ENCODE assay signal across 7 cellular contexts in genomic region chr6:75570671-75571070, GRCh38. TPM values are rescaled to one million over a fixed set of nuclear protein-coding genes. Genes with fewer than 3 reads are reported as not detected.
DNase-seq lines count a peak whose midpoint lies in the region; TF ChIP-seq lines count a peak whose summit lies in the region.
"Not testable (repeated sequence)": the region's sequence is repeated elsewhere in the genome, so short reads cannot be mapped to it uniquely, and the experiment has no call there.

No MANE protein-coding gene starts in this region.

- H3F3A ChIP-seq in smooth muscle cell (ENCODE audit: low read depth), result not testable (repeated sequence)

- H3K4me2 ChIP-seq in fibroblast of lung (ENCODE audit: extremely low read depth, insufficient read depth, low read length); smooth muscle cell: not testable (repeated sequence)

- not testable (repeated sequence) for H3K9ac ChIP-seq in fibroblast of lung (ENCODE audit: insufficient read depth, low read length); smooth muscle cell (ENCODE audit: low read depth)

- peaks cover 11% of the 10 kb centered on the region for H3K36me3 Mint-ChIP-seq in chondrocyte (ENCODE audit: low read depth)

- not testable (repeated sequence) for H3K4me1 Mint-ChIP-seq in chondrocyte (ENCODE audit: low read depth)

- peaks cover 21% of the 10 kb centered on the region for H3K9me3 Mint-ChIP-seq in chondrocyte (ENCODE audit: low read depth)

- not testable (repeated sequence) for H3K27me3 Mint-ChIP-seq in chondrocyte (ENCODE audit: low read depth)

- H2AFZ ChIP-seq in fibroblast of lung (ENCODE audit: low read length); smooth muscle cell (ENCODE audit: low read depth): not testable (repeated sequence)

- peak overlapping the region; percentile 10 for H3K27ac Mint-ChIP-seq in chondrocyte (ENCODE audit: unreplicated experiment)

- H3K27ac ChIP-seq in ascending aorta (peak overlapping the region; percentile 44 to 70), smooth muscle cell (ENCODE audit: low read depth) (peak overlapping the region; percentile 2)
- not testable (repeated sequence) for H3K27ac ChIP-seq in fibroblast of lung (ENCODE audit: insufficient read depth, low read length)

- WGBS in smooth muscle cell (ENCODE audit: low lambda C conversion rate), result 64% methylated on average over 6 of the region's 6 CpGs

- not testable (repeated sequence) for H3K4me3 Mint-ChIP-seq in chondrocyte (ENCODE audit: unreplicated experiment)

- not testable (repeated sequence) for TF ChIP-seq CTCF in ascending aorta (IDR thresholded peaks at IDR 0.05); chondrocyte (IDR thresholded peaks at IDR 0.05); fibroblast of lung (conservative IDR thresholded peaks at IDR 0.05 in 1 of 2, IDR thresholded peaks at IDR 0.05 in 1 of 2; ENCODE audit: low read depth in 1 of 2, low read length in 2 of 2); smooth muscle cell (IDR thresholded peaks at IDR 0.05; ENCODE audit: borderline replicate concordance, insufficient read depth, poor library complexity, severe bottlenecking)

- H3K36me3 ChIP-seq in ascending aorta; fibroblast of lung (ENCODE audit: control insufficient read depth, insufficient read depth, low read length); smooth muscle cell (ENCODE audit: low read depth): not testable (repeated sequence)

- DNase-seq in EL (peak; percentile 31), LHCN-M2 (ENCODE audit: low read depth) (peak; percentile 6), fibroblast of lung (ENCODE audit: low read depth in 2 of 2) (peak; percentile 23 to 59), glomerular visceral epithelial cell (ENCODE audit: extremely low spot score) (peak; percentile 3)
- DNase-seq in ascending aorta (ENCODE audit: low spot score in 2 of 2); chondrocyte (ENCODE audit: low spot score); smooth muscle cell (lab: John Stamatoyannopoulos, UW; ENCODE audit: unreplicated experiment): not testable (repeated sequence)

- not testable (repeated sequence) for H3K79me2 ChIP-seq in fibroblast of lung (ENCODE audit: control insufficient read depth, insufficient read depth, low read length); smooth muscle cell (ENCODE audit: low read depth)

- H3K9me3 ChIP-seq in ascending aorta, result peaks cover 0 to 10% of the 10 kb centered on the region in 2 donors
- not testable (repeated sequence) for H3K9me3 ChIP-seq in fibroblast of lung (ENCODE audit: control insufficient read depth, insufficient read depth, low read depth, low read length); smooth muscle cell (replicated peaks; ENCODE audit: low read depth)

- intact Hi-C loops in ascending aorta (cut with DNase I), result not testable (repeated sequence)

- not testable (repeated sequence) for H4K20me1 ChIP-seq in fibroblast of lung (ENCODE audit: control insufficient read depth, extremely low read depth, insufficient read depth, low read length); smooth muscle cell (ENCODE audit: low read depth)

- not testable (repeated sequence) for H3K27me3 ChIP-seq in ascending aorta; fibroblast of lung (ENCODE audit: control insufficient read depth, insufficient read depth, low read length); smooth muscle cell (ENCODE audit: low read depth)

- not testable (repeated sequence) for H3K4me1 ChIP-seq in ascending aorta; fibroblast of lung (ENCODE audit: control insufficient read depth, extremely low read depth, insufficient read depth, low read length); smooth muscle cell (ENCODE audit: low read depth)

- not testable (repeated sequence) for H3K4me3 ChIP-seq in ascending aorta; fibroblast of lung (replicated peaks in 1 of 4; ENCODE audit: control extremely low read depth in 1 of 4, insufficient read depth in 1 of 4, low read depth in 3 of 4, low read length in 4 of 4); smooth muscle cell

RNA-seq across cellular contexts. Expression of gene SENP6, which starts 31.0 kb away (rescaled TPM):
- total RNA-seq in LHCN-M2 (2014; rRNA removed), result 42.7 and 53.2 TPM in 2 replicates
- 11.9 TPM for polyA plus RNA-seq in LHCN-M2 (2012)
- total RNA-seq in ascending aorta, result 24.4 TPM
- 82.1 to 96.3 TPM (median 83.6 TPM) in 3 replicates for total RNA-seq in chondrocyte
- total RNA-seq in fibroblast of lung, result 72.9 and 80.6 TPM in 2 replicates
- 40.9 and 54.5 TPM in 2 replicates for polyA plus RNA-seq in fibroblast of lung
- 28.5 and 40.1 TPM in 2 replicates for polyA plus RNA-seq in fibroblast of lung (2012)
- 1.1 and 2.4 TPM in 2 replicates for polyA minus RNA-seq in fibroblast of lung (ENCODE audit: low replicate concordance)
- total RNA-seq in smooth muscle cell, result 126 and 130 TPM in 2 replicates
- polyA plus RNA-seq in smooth muscle cell, result 45.0 and 50.2 TPM in 2 replicates
